In the genomic region with DNA sequence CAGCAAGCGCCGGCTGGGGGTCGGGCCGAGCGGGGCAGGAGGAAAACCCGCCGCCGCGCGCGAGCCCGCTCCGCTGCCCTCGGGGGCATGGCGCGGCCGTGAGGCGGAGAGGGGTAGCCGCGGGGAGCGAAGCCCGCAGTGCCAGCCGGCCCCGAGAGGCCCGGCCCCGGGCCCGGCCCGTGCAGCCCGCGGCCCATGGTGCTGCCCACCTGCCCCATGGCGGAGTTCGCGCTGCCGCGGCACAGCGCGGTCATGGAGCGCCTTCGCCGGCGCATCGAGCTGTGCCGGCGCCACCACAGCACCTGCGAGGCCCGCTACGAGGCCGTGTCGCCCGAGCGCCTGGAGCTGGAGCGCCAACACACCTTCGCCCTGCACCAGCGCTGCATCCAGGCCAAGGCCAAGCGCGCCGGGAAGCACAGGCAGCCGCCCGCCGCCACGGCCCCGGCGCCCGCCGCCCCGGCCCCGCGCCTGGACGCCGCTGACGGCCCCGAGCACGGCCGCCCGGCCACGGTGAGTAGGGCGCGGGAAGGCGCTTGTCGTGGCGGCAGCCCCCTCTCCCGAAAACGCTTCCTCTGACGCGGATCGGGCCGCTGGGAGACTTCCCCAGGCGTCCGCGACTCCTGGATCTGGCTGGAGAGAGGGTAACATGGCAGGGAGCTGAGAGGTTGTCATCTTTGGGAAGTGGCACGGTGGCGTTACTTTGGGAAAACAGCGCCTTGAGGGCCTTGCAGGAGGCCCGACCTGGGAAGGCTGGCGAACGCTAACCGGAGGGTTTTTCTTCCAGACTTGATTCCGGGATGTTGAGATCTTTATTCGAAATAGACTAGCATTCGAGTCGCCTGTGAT, we compare ENCODE assay signal across 8 cellular contexts. TPM values are rescaled to one million over a fixed set of nuclear protein-coding genes. Genes with fewer than 3 reads are reported as not detected.
DNase-seq lines count a peak whose midpoint lies in the region; ATAC-seq and TF ChIP-seq lines count a peak whose summit lies in the region.

No MANE protein-coding gene starts in this region.

- POLR2A ChIA-PET in BJ (lab: Charles Lee): no interaction called here
- POLR2A ChIA-PET in RWPE1 (lab: Yijun Ruan, JAX; ENCODE audit: low non-redundant PET): interaction anchor here (0.6 to 1.2 kb wide), 2 partner anchors 62 to 110 kb away, joined by 3 to 5 read pairs; a partner anchor contains a TSS

- H3K27ac ChIP-seq in RWPE1: peak overlapping the region; percentile 91

- CTCF ChIA-PET in BJ (lab: Yijun Ruan, JAX): interaction anchor here (1.6 kb wide), 1 partner anchor 32 kb away, joined by 3 read pairs; no protein-coding TSS in a partner anchor
- CTCF ChIA-PET in RWPE1 (lab: Yijun Ruan, JAX): interaction anchor here (0.6 kb wide), 1 partner anchor 84 kb away, joined by 4 read pairs; no protein-coding TSS in a partner anchor

- TF ChIP-seq CTCF in BJ (IDR thresholded peaks at IDR 0.05; ENCODE audit: insufficient read depth, low read depth, low read length) (no peak), RWPE1 (conservative IDR thresholded peaks at IDR 0.05; ENCODE audit: low read depth) (no peak), astrocyte of the cerebellum (IDR thresholded peaks at IDR 0.05; ENCODE audit: low read depth, low read length, missing control alignments) (no peak)

- peaks cover 2% of the 10 kb centered on the region; the same call in 1 of the 2 replicates for H3K36me3 ChIP-seq in BJ (ENCODE audit: control insufficient read depth, insufficient read depth, low read length)

- H3K27me3 ChIP-seq in BJ (ENCODE audit: control insufficient read depth, insufficient read depth, low read length): no peaks in the 10 kb centered on the region

- DNase-seq in BJ (ENCODE audit: low read depth) (no peak), RWPE1 (ENCODE audit: low spot score) (peak; percentile 39), astrocyte of the cerebellum (ENCODE audit: low read depth) (no peak), sciatic nerve (ENCODE audit: low spot score) (peak; percentile 65), NCI-H2107 treated with DMSO at 0.1 percent for 48 hours (lab: John Stamatoyannopoulos, UW; ENCODE audit: unreplicated experiment) (no peak)

- H3K4me3 ChIP-seq in BJ (ENCODE audit: low read depth, low read length) (peak overlapping the region; percentile 76), astrocyte of the cerebellum (ENCODE audit: low read depth, low read length) (peak overlapping the region; percentile 76), iPS-11a (ENCODE audit: low read depth, low read length) (peak overlapping the region; percentile 89)

- ATAC-seq in GM18868 (IDR thresholded peaks at IDR 0.05; ENCODE audit: unreplicated experiment): peak; percentile 20
- ATAC-seq in HG03103 (IDR thresholded peaks at IDR 0.05; ENCODE audit: low read depth, unreplicated experiment): peak; percentile 22
- no peak for ATAC-seq in sciatic nerve

- intact Hi-C loops in sciatic nerve (cut with DNase I): no loop called here

- in situ Hi-C loops in astrocyte of the cerebellum (cut with HindIII; ENCODE audit: low sequenced_read_pairs): no loop called here

RNA-seq across cellular contexts. Expression of a gene that starts 0.5 kb away (rescaled TPM):
- 4.4 and 5.3 TPM in 2 replicates for polyA plus RNA-seq in BJ (2011; rRNA removed)
- 6.9 and 11.1 TPM in 2 replicates for polyA minus RNA-seq in BJ (2011; rRNA and poly(A)+ RNA removed)
- total RNA-seq in sciatic nerve: 32.5 TPM

RNA-seq across cellular contexts. Expression of a gene that starts 34.4 kb away (rescaled TPM):
- 502 and 974 TPM in 2 replicates for polyA plus RNA-seq in BJ (2011; rRNA removed)
- 951 and 994 TPM in 2 replicates for polyA minus RNA-seq in BJ (2011; rRNA and poly(A)+ RNA removed)
- 542 TPM for total RNA-seq in sciatic nerve

RNA-seq across cellular contexts. Expression of a gene that starts 52.3 kb away (rescaled TPM):
- polyA plus RNA-seq in BJ (2011; rRNA removed): not detected in 2 replicates
- not detected in 2 replicates for polyA minus RNA-seq in BJ (2011; rRNA and poly(A)+ RNA removed)
- total RNA-seq in sciatic nerve: not detected

Comparison
In these comparisons a context has a peak if more than half of its experiments do, and no peak if none do; other contexts are left out.
1. DNase-seq: peak in RWPE1 (single experiment) and sciatic nerve (single experiment); none in BJ (single experiment), astrocyte of the cerebellum (single experiment) and NCI-H2107 treated with DMSO at 0.1 percent for 48 hours (single experiment).
2. Peak in every context shown above with its lines, with median percentiles within 50 percentile points of each other: H3K4me3 ChIP-seq.